ENCODE assay signal across 8 cellular contexts in the genomic region with DNA sequence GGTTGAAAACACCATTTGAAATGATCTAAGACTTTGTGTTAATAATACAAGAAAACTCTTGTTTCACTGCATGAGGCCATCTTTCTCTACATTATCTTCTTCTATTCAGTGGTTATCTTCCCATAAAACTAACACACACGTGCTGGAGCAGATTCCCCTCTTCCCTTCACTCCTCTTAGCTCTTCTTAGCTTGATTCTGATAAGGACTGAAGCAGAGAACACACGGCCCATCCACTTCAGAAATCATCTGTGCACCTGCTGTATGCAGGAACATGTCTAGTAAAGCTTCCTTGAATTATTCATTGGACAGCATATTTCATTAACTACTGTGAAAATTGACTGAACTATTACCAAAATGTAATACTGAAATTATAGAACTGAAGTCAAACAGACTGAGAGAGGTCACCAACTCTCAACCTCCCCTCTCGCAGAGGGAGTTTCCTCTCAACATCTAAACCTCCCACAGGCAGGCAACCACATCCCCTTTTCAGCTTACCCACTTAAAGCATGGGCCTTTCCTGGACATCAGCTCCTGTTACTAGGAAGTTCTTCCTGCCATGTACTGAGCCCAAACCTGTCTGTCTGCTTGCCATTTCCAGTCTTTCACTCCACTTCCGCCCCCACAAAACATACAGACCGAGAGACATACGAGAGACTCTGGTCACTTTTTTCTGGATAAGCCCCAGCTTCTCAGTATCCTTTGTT.
DNase-seq lines count a peak whose midpoint lies in the region; ATAC-seq and TF ChIP-seq lines count a peak whose summit lies in the region.

No MANE protein-coding gene starts in this region.

- H3K4me3 ChIP-seq in PC-3 (ENCODE audit: low read length) (no peak overlapping the region), mucosa of descending colon (no peak overlapping the region), MG63 (no peak overlapping the region)

- 0 out of 2 replicates have a peak overlapping the region, but pooled peaks have one; percentile 21 for H2AFZ ChIP-seq in PC-3 (ENCODE audit: low read length)

- H3K4me1 ChIP-seq in PC-3 (ENCODE audit: insufficient read depth, low read length) (peaks cover 6% of the 10 kb centered on the region; the same call in 1 of the 2 replicates), mucosa of descending colon (ENCODE audit: low read depth) (peaks cover 4% of the 10 kb centered on the region)

- no peaks in the 10 kb centered on the region for H4K20me1 ChIP-seq in PC-3 (ENCODE audit: low read length)

- no TSS peak for BruUV-seq in PC-3 (replicated peaks; lab: Mats Ljungman, UMichigan)

- no peaks in the 10 kb centered on the region for H3K9me3 ChIP-seq in PC-3 (ENCODE audit: low read length)
- H3K9me3 ChIP-seq in mucosa of descending colon: no peaks in the 10 kb centered on the region
- H3K9me3 ChIP-seq in MG63: no peaks in the 10 kb centered on the region

- H3F3A ChIP-seq in PC-3 (ENCODE audit: low read length, unreplicated experiment): no peaks in the 10 kb centered on the region

- TF ChIP-seq CTCF in PC-3 (conservative IDR thresholded peaks at IDR 0.05; ENCODE audit: low read depth, low read length) (no peak), mucosa of descending colon (IDR thresholded peaks at IDR 0.05) (no peak)

- peak; percentile 90 for ATAC-seq in GM19035 (IDR thresholded peaks at IDR 0.05; ENCODE audit: unreplicated experiment)
- ATAC-seq in HG02884 (IDR thresholded peaks at IDR 0.05; ENCODE audit: unreplicated experiment): peak; percentile 97
- ATAC-seq in PC-3: no peak
- peak; percentile 32 for ATAC-seq in mucosa of descending colon

- intact Hi-C loops in PC-3 (cut with micrococcal nuclease) (no loop called here), mucosa of descending colon (cut with DNase I, micrococcal nuclease) (no loop called here)

- DNase-seq in PC-3: no peak
- peak in 1 of 3 donors; percentile 25 for DNase-seq in mucosa of descending colon
- no peak for DNase-seq in MG63
- no peak for DNase-seq in NCI-H187 treated with DMSO at 0.1 percent for 48 hours (lab: John Stamatoyannopoulos, UW)
- no peak for DNase-seq in SW480 (ENCODE audit: low spot score)
- no peak for DNase-seq in NCI-H524 (lab: John Stamatoyannopoulos, UW)

- H3K9ac ChIP-seq in PC-3 (ENCODE audit: low read length): no peak overlapping the region

- POLR2A ChIA-PET in PC-3 (lab: Charles Lee; ENCODE audit: unreplicated experiment): interaction anchor here (0.6 kb wide), 1 partner anchor 221 kb away, joined by 3 read pairs; no protein-coding TSS in a partner anchor

- no peaks in the 10 kb centered on the region for H3K9me2 ChIP-seq in PC-3 (replicated peaks; ENCODE audit: low read length)

- CTCF ChIA-PET in PC-3 (lab: Charles Lee): interaction anchor here (0.5 kb wide), 1 partner anchor 214 kb away, joined by 9 read pairs; no protein-coding TSS in a partner anchor

- no peak overlapping the region for H3K4me2 ChIP-seq in PC-3 (ENCODE audit: low read length)

- H3K27me3 ChIP-seq in PC-3 (ENCODE audit: low read length) (no peaks in the 10 kb centered on the region), MG63 (no peaks in the 10 kb centered on the region)

- no peak overlapping the region for H3K27ac ChIP-seq in PC-3 (ENCODE audit: low read length)

- no peaks in the 10 kb centered on the region for H3K36me3 ChIP-seq in PC-3 (ENCODE audit: low read depth, low read length)
- H3K36me3 ChIP-seq in mucosa of descending colon (ENCODE audit: low read depth): no peaks in the 10 kb centered on the region
- no peaks in the 10 kb centered on the region for H3K36me3 ChIP-seq in MG63

- no peaks in the 10 kb centered on the region for H3K79me2 ChIP-seq in PC-3 (ENCODE audit: low read length)
